Comparison of ENCODE assay signal across 1 cellular context in the genomic region with DNA sequence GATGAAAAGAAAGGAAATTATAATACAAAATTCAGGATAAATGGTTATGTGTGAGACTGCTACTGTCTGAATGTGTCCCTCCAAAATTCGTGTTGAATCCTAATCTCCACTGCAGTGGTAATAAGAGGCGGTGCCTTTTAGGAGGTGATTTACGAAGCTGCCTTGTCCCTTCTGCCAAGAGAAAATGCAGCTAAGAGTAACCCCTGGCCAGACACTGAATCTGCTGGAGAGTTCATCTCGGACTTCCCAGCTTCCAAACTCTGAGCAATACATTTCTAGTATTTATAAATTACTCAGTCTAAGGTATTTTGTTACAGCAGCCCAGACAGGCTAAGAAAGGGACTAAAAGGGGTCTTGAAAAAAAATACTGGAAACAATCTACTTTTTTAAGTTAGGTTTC.
TF ChIP-seq lines count a peak whose summit lies in the region.

No MANE protein-coding gene starts in this region.

TF ChIP-seq in IMR-90, 13 proteins besides CTCF, POLR2A, EP300 and RAD21:
- TF ChIP-seq, protein P1, sequence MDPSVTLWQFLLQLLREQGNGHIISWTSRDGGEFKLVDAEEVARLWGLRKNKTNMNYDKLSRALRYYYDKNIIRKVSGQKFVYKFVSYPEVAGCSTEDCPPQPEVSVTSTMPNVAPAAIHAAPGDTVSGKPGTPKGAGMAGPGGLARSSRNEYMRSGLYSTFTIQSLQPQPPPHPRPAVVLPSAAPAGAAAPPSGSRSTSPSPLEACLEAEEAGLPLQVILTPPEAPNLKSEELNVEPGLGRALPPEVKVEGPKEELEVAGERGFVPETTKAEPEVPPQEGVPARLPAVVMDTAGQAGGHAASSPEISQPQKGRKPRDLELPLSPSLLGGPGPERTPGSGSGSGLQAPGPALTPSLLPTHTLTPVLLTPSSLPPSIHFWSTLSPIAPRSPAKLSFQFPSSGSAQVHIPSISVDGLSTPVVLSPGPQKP (IDR thresholded peaks at IDR 0.05; ENCODE audit: borderline replicate concordance, low read depth, low read length), result no peak
- TF ChIP-seq BHLHE40 (IDR thresholded peaks at IDR 0.05; ENCODE audit: low read depth, low read length) (no peak), CHD1 (IDR thresholded peaks at IDR 0.05; ENCODE audit: low read depth, low read length) (no peak)
